ENCODE assay signal across 1 cellular context in the genomic region with DNA sequence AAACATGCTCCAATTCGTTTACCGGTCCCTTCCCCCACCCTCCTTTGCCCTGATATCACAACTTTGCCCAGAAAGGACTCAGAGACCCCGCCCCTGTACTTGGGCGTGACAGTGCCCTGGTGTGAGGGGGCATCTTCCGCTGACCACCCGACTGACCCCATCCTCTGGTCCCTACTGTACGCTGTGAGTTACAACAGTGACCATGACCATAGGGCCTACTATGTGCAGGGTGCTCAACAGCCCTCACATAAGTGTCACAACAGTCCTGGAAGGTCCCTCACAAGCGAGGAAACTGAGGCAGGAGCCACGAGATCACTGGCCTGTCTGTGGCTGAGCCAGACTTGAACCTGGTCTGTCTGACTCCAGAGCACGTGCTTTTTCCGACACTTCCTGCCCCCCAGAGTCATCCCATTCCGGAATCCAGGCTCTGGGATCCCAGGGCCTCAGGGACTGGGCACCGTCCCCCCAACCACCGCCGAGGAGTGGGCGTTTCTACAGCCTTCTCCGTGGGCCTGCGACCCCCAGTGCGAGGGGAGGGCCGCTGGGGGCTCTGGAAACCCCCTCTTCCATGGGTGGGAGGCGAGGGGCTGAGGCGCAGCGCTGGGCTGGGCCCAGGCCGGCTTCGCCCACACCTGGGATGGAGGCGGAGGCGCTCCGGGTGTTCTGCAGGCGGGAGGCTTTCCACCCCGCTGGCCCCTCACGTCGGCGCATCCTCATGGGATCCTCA.
TF ChIP-seq lines count a peak whose summit lies in the region.

No MANE protein-coding gene starts in this region.

TF ChIP-seq in A549, 52 proteins besides CTCF, POLR2A, EP300 and RAD21:
- TF ChIP-seq RFX5 (IDR thresholded peaks at IDR 0.05) (no peak), CEBPB (IDR thresholded peaks at IDR 0.05) (no peak), FOSB (CRISPR knock-in tag; IDR thresholded peaks at IDR 0.05) (no peak), RNF2 (IDR thresholded peaks at IDR 0.05; ENCODE audit: borderline replicate concordance, low read depth) (no peak), HEYL (CRISPR knock-in tag; IDR thresholded peaks at IDR 0.05) (no peak)
- TF ChIP-seq, protein P1, sequence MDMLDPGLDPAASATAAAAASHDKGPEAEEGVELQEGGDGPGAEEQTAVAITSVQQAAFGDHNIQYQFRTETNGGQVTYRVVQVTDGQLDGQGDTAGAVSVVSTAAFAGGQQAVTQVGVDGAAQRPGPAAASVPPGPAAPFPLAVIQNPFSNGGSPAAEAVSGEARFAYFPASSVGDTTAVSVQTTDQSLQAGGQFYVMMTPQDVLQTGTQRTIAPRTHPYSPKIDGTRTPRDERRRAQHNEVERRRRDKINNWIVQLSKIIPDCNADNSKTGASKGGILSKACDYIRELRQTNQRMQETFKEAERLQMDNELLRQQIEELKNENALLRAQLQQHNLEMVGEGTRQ (IDR thresholded peaks at IDR 0.05): no peak
